ENCODE assay signal across 1 cellular context in genomic region chr5:154783774-154784460, GRCh38.
TF ChIP-seq lines count a peak whose summit lies in the region.

No MANE protein-coding gene starts in this region.

TF ChIP-seq in HepG2, 621 proteins besides CTCF, POLR2A, EP300 and RAD21 (continued from another document):
- TF ChIP-seq HOXA9 (CRISPR knock-in tag; IDR thresholded peaks at IDR 0.05; ENCODE audit: borderline replicate concordance) (no peak), CBFB (CRISPR knock-in tag; IDR thresholded peaks at IDR 0.05) (no peak), SMC3 (IDR thresholded peaks at IDR 0.05; ENCODE audit: low read length) (no peak), ZNF33B (CRISPR knock-in tag; IDR thresholded peaks at IDR 0.05) (no peak), ZFP37 (CRISPR knock-in tag; IDR thresholded peaks at IDR 0.05; ENCODE audit: borderline replicate concordance) (no peak), HMG20B (CRISPR knock-in tag; conservative IDR thresholded peaks at IDR 0.05) (no peak), SP2 (CRISPR knock-in tag; IDR thresholded peaks at IDR 0.05) (no peak), ZNF841 (CRISPR knock-in tag; IDR thresholded peaks at IDR 0.05; ENCODE audit: borderline replicate concordance) (no peak), MTF1 (CRISPR knock-in tag; IDR thresholded peaks at IDR 0.05) (no peak)
